Comparison of ENCODE assay signal across 8 cellular contexts in the genomic region with DNA sequence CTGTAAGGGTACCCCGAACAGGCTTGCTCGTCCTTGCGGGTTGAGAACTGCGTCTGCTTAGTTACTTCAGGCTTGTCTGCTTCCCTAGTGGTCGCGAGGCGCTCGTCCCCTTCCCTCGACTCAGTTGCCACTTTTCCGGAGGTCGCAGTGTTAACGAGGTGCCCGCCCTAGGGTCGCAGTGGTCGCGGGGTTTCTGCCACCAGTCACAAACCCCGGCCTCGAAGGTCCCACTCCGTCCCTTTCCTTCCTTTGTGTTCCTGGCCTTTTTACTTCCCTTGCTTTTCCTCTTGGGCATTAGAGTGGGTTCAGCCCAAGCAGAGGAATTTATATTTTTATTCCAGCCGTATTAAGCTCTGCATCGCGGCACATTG. TPM values are rescaled to one million over a fixed set of nuclear protein-coding genes. Genes with fewer than 3 reads are reported as not detected.
A peak's percentile ranks its signal among the peaks of the same experiment; 100 is the strongest.
DNase-seq lines count a peak whose midpoint lies in the region; ATAC-seq and TF ChIP-seq lines count a peak whose summit lies in the region.

No MANE protein-coding gene starts in this region.

- H3K9me3 Mint-ChIP-seq in progenitor cell of endocrine pancreas (ENCODE audit: low read depth) = no peaks in the 10 kb centered on the region

- H3K27me3 Mint-ChIP-seq in progenitor cell of endocrine pancreas = no peaks in the 10 kb centered on the region

- ATAC-seq in HG02588 (IDR thresholded peaks at IDR 0.05; ENCODE audit: unreplicated experiment) = no peak

- H3K27me3 ChIP-seq in OCI-LY1 (ENCODE audit: insufficient read depth, low read length) = no peaks in the 10 kb centered on the region

- H3K79me2 ChIP-seq in OCI-LY1 (ENCODE audit: insufficient read depth, low read length) = peaks cover 21% of the 10 kb centered on the region

- no peak overlapping the region for H2AFZ ChIP-seq in OCI-LY1 (ENCODE audit: low read length)

- peak overlapping the region; percentile 93 for H3K4me2 ChIP-seq in OCI-LY1 (ENCODE audit: low read length)

- peak; percentile 22; the same call in 1 of the 2 replicates for TF ChIP-seq CTCF in GM12874 (IDR thresholded peaks at IDR 0.05; ENCODE audit: insufficient read depth, low read depth, low read length)
- TF ChIP-seq CTCF in OCI-LY1 (IDR thresholded peaks at IDR 0.05; ENCODE audit: low read length) = no peak
- TF ChIP-seq CTCF in epithelial cell of esophagus (IDR thresholded peaks at IDR 0.05; ENCODE audit: insufficient read depth, low read depth, low read length, missing control alignments) = no peak
- TF ChIP-seq CTCF in progenitor cell of endocrine pancreas (IDR thresholded peaks at IDR 0.05; ENCODE audit: unreplicated experiment) = peak; percentile 18

- H3K4me3 ChIP-seq in OCI-LY1 (ENCODE audit: low read depth, low read length, poor library complexity, severe bottlenecking) (peak overlapping the region; percentile 94), epithelial cell of esophagus (ENCODE audit: low read length) (peak overlapping the region; percentile 99)

- peaks cover 20% of the 10 kb centered on the region for H3K4me1 ChIP-seq in OCI-LY1 (ENCODE audit: insufficient read depth, low read length, severe bottlenecking)

- H3K36me3 Mint-ChIP-seq in progenitor cell of endocrine pancreas (ENCODE audit: insufficient read depth) = peaks cover 8% of the 10 kb centered on the region

- no peaks in the 10 kb centered on the region for H3K9me3 ChIP-seq in OCI-LY1 (ENCODE audit: low read length)

- DNase-seq in epithelial cell of esophagus (ENCODE audit: low read depth) = no peak
- DNase-seq in progenitor cell of endocrine pancreas (ENCODE audit: low spot score, unreplicated experiment) = no peak
- DNase-seq in central memory CD4-positive, alpha-beta T cell = no peak
- DNase-seq in activated CD8-positive, alpha-beta memory T cell treated with anti-CD3 and anti-CD28 coated beads, Interleukin-2, amount 50 U/mL, for 4 hours = no peak
- no peak for DNase-seq in NCI-H1048 (lab: John Stamatoyannopoulos, UW)

- no peaks in the 10 kb centered on the region for H3F3A ChIP-seq in OCI-LY1 (ENCODE audit: insufficient read depth, low read length)

- no peaks in the 10 kb centered on the region for H3K9me2 ChIP-seq in OCI-LY1 (ENCODE audit: low read depth, low read length)

- H4K20me1 ChIP-seq in OCI-LY1 (ENCODE audit: insufficient read depth, low read length) = no peaks in the 10 kb centered on the region

- H3K9ac ChIP-seq in OCI-LY1 (ENCODE audit: low read length) = peak overlapping the region; percentile 96

- H3K4me1 Mint-ChIP-seq in progenitor cell of endocrine pancreas (ENCODE audit: low read depth) = peaks cover 11% of the 10 kb centered on the region

- H3K27ac ChIP-seq in OCI-LY1 (ENCODE audit: low read depth, low read length, poor library complexity, severe bottlenecking) = peak overlapping the region; percentile 68

- peaks cover 26% of the 10 kb centered on the region for H3K36me3 ChIP-seq in OCI-LY1 (ENCODE audit: insufficient read depth, low read length)

- peak overlapping the region; percentile 100 for H3K27ac Mint-ChIP-seq in progenitor cell of endocrine pancreas

- peak overlapping the region; percentile 94 for H3K4me3 Mint-ChIP-seq in progenitor cell of endocrine pancreas (ENCODE audit: low read depth)

RNA-seq across cellular contexts. Expression of gene NUP85, which starts 0.3 kb away (rescaled TPM):
- 83.8 and 86.9 TPM in 2 replicates for total RNA-seq in progenitor cell of endocrine pancreas

RNA-seq across cellular contexts. Expression of gene SUMO2, which starts 23.0 kb away (rescaled TPM):
- 616 and 633 TPM in 2 replicates for total RNA-seq in progenitor cell of endocrine pancreas

RNA-seq across cellular contexts. Expression of gene JPT1, which starts 51.5 kb away (rescaled TPM):
- 202 TPM in 2 replicates for total RNA-seq in progenitor cell of endocrine pancreas

RNA-seq across cellular contexts. Expression of gene GGA3, which starts 55.6 kb away (rescaled TPM):
- total RNA-seq in progenitor cell of endocrine pancreas = 66.8 and 68.1 TPM in 2 replicates

RNA-seq across cellular contexts. Expression of gene MRPS7, which starts 55.9 kb away (rescaled TPM):
- total RNA-seq in progenitor cell of endocrine pancreas = 55.2 and 59.2 TPM in 2 replicates

Comparison
In these comparisons a context has a peak if more than half of its experiments do, and no peak if none do; other contexts are left out.
1. CTCF ChIP-seq: peak in GM12874 (single experiment) and progenitor cell of endocrine pancreas (single experiment); none in OCI-LY1 (single experiment) and epithelial cell of esophagus (single experiment).